In genomic region chr2:128363991-128364390, GRCh38 we compare ENCODE assay signal across 27 cellular contexts. TPM values are rescaled to one million over a fixed set of nuclear protein-coding genes. Genes with fewer than 3 reads are reported as not detected.
DNase-seq lines count a peak whose midpoint lies in the region; ATAC-seq and TF ChIP-seq lines count a peak whose summit lies in the region.
"Had no signal": no experiment of that assay in that cellular context is flagged by ENCODE, and none has a peak within 500 bp of the region (broad histone marks: within the 10 kb centered on the region; RNA-seq: fewer than 3 reads in every experiment).

No MANE protein-coding gene starts in this region.

- no peak for TF ChIP-seq POLR2A in tibial nerve (IDR thresholded peaks at IDR 0.05)

- no peaks in the 10 kb centered on the region for H4K20me1 ChIP-seq in GM23338 (replicated peaks; ENCODE audit: insufficient read depth)
- H4K20me1 ChIP-seq: BLaER1 treated with 17β-estradiol and CSF1 and Interleukin-3, amounts not matched to agents 10 nM and 100 nM had no signal

- H3K27me3 ChIP-seq in GM23338 (ENCODE audit: insufficient read depth) (no peaks in the 10 kb centered on the region), tibial nerve (no peaks in the 10 kb centered on the region)
- H3K27me3 ChIP-seq: BLaER1 treated with 17β-estradiol and CSF1 and Interleukin-3, amounts not matched to agents 10 nM and 100 nM; MG63; right atrium auricular region; testis had no signal

- H3K4me2 ChIP-seq in GM23338: 0 out of 2 replicates have a peak overlapping the region, but pooled peaks have one; percentile 43
- H3K4me2 ChIP-seq: BLaER1 treated with 17β-estradiol and CSF1 and Interleukin-3, amounts not matched to agents 10 nM and 100 nM had no signal

- H3K27ac Mint-ChIP-seq in GM23338 (no peak overlapping the region), osteocyte (ENCODE audit: unreplicated experiment) (peak overlapping the region; percentile 88)
- H3K27ac Mint-ChIP-seq: activated naive CD4-positive, alpha-beta T cell treated with anti-CD3 and anti-CD28 coated beads for 36 hours; activated T-cell treated with anti-CD3 and anti-CD28 coated beads, Interleukin-2, amount 50 U/mL, for 24 hours; IgD-negative memory B cell; stimulated activated naive B cell treated with anti-CD40 and anti-IgM and Interleukin-4, amounts not matched to agents 10 μg/mL and 1 μg/mL and 100 μg/mL, for 72 hours had no signal

- H3K9me3 Mint-ChIP-seq in GM23338 (no peaks in the 10 kb centered on the region; the same call in 2 of the 3 replicates), osteocyte (ENCODE audit: unreplicated experiment) (no peaks in the 10 kb centered on the region)
- H3K9me3 Mint-ChIP-seq: activated naive CD4-positive, alpha-beta T cell treated with anti-CD3 and anti-CD28 coated beads for 36 hours; activated T-cell treated with anti-CD3 and anti-CD28 coated beads, Interleukin-2, amount 50 U/mL, for 24 hours; IgD-negative memory B cell; stimulated activated naive B cell treated with anti-CD40 and anti-IgM and Interleukin-4, amounts not matched to agents 10 μg/mL and 1 μg/mL and 100 μg/mL, for 72 hours had no signal

- no peak overlapping the region for H3K4me3 ChIP-seq in GM23338
- no peak overlapping the region for H3K4me3 ChIP-seq in tibial nerve
- H3K4me3 ChIP-seq: BLaER1 treated with 17β-estradiol and CSF1 and Interleukin-3, amounts not matched to agents 10 nM and 100 nM; lower lobe of right lung; MG63; right atrium auricular region; testis had no signal

- H2AFZ ChIP-seq in GM23338: no peak overlapping the region

- H3K4me1 ChIP-seq in GM23338 (ENCODE audit: insufficient read depth): peaks cover 25% of the 10 kb centered on the region
- H3K4me1 ChIP-seq in tibial nerve: peaks cover 0 to 20% (median 7%) of the 10 kb centered on the region in 4 donors
- H3K4me1 ChIP-seq: BLaER1 treated with 17β-estradiol and CSF1 and Interleukin-3, amounts not matched to agents 10 nM and 100 nM had no signal

- no peak for TF ChIP-seq EP300 in tibial nerve (IDR thresholded peaks at IDR 0.05)

- H3K4me1 Mint-ChIP-seq in GM23338 (peaks cover 46% of the 10 kb centered on the region), osteocyte (ENCODE audit: unreplicated experiment) (peaks cover 77% of the 10 kb centered on the region)
- H3K4me1 Mint-ChIP-seq: IgD-negative memory B cell; stimulated activated naive B cell treated with anti-CD40 and anti-IgM and Interleukin-4, amounts not matched to agents 10 μg/mL and 1 μg/mL and 100 μg/mL, for 72 hours had no signal

- no peaks in the 10 kb centered on the region for H3K36me3 Mint-ChIP-seq in GM23338 (ENCODE audit: low read depth)
- H3K36me3 Mint-ChIP-seq in osteocyte (ENCODE audit: unreplicated experiment): no peaks in the 10 kb centered on the region
- H3K36me3 Mint-ChIP-seq: stimulated activated naive B cell treated with anti-CD40 and anti-IgM and Interleukin-4, amounts not matched to agents 10 μg/mL and 1 μg/mL and 100 μg/mL, for 72 hours had no signal

- H3K9me3 ChIP-seq in tibial nerve: no peaks in the 10 kb centered on the region
- H3K9me3 ChIP-seq: BLaER1 treated with 17β-estradiol and CSF1 and Interleukin-3, amounts not matched to agents 10 nM and 100 nM; lower lobe of right lung; MG63; right atrium auricular region; testis had no signal

- H3K36me3 ChIP-seq in GM23338 (ENCODE audit: insufficient read depth) (no peaks in the 10 kb centered on the region), tibial nerve (no peaks in the 10 kb centered on the region)
- H3K36me3 ChIP-seq: BLaER1 treated with 17β-estradiol and CSF1 and Interleukin-3, amounts not matched to agents 10 nM and 100 nM; lower lobe of right lung; MG63; right atrium auricular region had no signal

- H3K27ac ChIP-seq in GM23338 (ENCODE audit: low read depth) (peak overlapping the region; percentile 45; the same call in 1 of the 2 replicates), tibial nerve (peak overlapping the region in 1 of 4 donors; percentile 10)
- H3K27ac ChIP-seq: BLaER1 treated with 17β-estradiol and CSF1 and Interleukin-3, amounts not matched to agents 10 nM and 100 nM; right atrium auricular region; testis had no signal

- WGBS in tibial nerve, 2 donors: 73% methylated on average over 9 to 10 of the region's 10 CpGs

- no peak for ATAC-seq in GM23338
- ATAC-seq: HCT116; lower lobe of right lung; Panc1; stimulated activated naive B cell treated with anti-CD40 and anti-IgM and Interleukin-4, amounts not matched to agents 10 μg/mL and 1 μg/mL and 100 μg/mL, for 72 hours had no signal

- no peaks in the 10 kb centered on the region for H3K79me2 ChIP-seq in GM23338 (replicated peaks; ENCODE audit: insufficient read depth)

- 0 out of 2 replicates have a peak, but pooled peaks cover 7% of the 10 kb centered on the region for H3F3A ChIP-seq in GM23338 (replicated peaks; ENCODE audit: low read depth)

- H3K9me2 ChIP-seq in GM23338 (ENCODE audit: insufficient read depth): peaks cover 7% of the 10 kb centered on the region; the same call in 1 of the 2 replicates

- H3K4me3 Mint-ChIP-seq in GM23338 (no peak overlapping the region; the same call in 2 of the 3 replicates), osteocyte (ENCODE audit: unreplicated experiment) (no peak overlapping the region)
- H3K4me3 Mint-ChIP-seq: activated naive CD4-positive, alpha-beta T cell treated with anti-CD3 and anti-CD28 coated beads for 36 hours; activated T-cell treated with anti-CD3 and anti-CD28 coated beads, Interleukin-2, amount 50 U/mL, for 24 hours; IgD-negative memory B cell; stimulated activated naive B cell treated with anti-CD40 and anti-IgM and Interleukin-4, amounts not matched to agents 10 μg/mL and 1 μg/mL and 100 μg/mL, for 72 hours had no signal

- TF ChIP-seq CTCF in GM23338 (conservative IDR thresholded peaks at IDR 0.05; ENCODE audit: low read depth in 2 of 2) (no peak), osteocyte (IDR thresholded peaks at IDR 0.05) (no peak), tibial nerve (IDR thresholded peaks at IDR 0.05) (no peak)

- H3K27me3 Mint-ChIP-seq in GM23338 (ENCODE audit: insufficient read depth, low read depth, poor library complexity) (peaks cover 16% of the 10 kb centered on the region), osteocyte (ENCODE audit: unreplicated experiment) (no peaks in the 10 kb centered on the region)
- H3K27me3 Mint-ChIP-seq: activated T-cell treated with anti-CD3 and anti-CD28 coated beads, Interleukin-2, amount 50 U/mL, for 24 hours; IgD-negative memory B cell; stimulated activated naive B cell treated with anti-CD40 and anti-IgM and Interleukin-4, amounts not matched to agents 10 μg/mL and 1 μg/mL and 100 μg/mL, for 72 hours had no signal

- DNase-seq in GM23338 (ENCODE audit: low spot score) (peak; percentile 24), RPMI7951 (ENCODE audit: low read depth) (peak; percentile 16), islet precursor cell (peak; percentile 83), osteocyte (ENCODE audit: extremely low spot score, unreplicated experiment) (no peak), COR-L47 (lab: John Stamatoyannopoulos, UW) (no peak), tibial nerve (ENCODE audit: low spot score in 2 of 2) (no peak), mucosa of gallbladder (ENCODE audit: low spot score) (no peak)
- no peak for DNase-seq in activated T-cell treated with anti-CD3 and anti-CD28 coated beads, Interleukin-2, amount 50 U/mL, for 1 hour
- DNase-seq: activated CD8-positive, alpha-beta memory T cell treated with anti-CD3 and anti-CD28 coated beads for 24 hours; activated naive CD4-positive, alpha-beta T cell treated with anti-CD3 and anti-CD28 coated beads for 36 hours; activated T-cell treated with anti-CD3 and anti-CD28 coated beads, Interleukin-2, amount 50 U/mL, for 24 hours; cortex of kidney; DMS79 treated with DMSO at 0.1 percent for 48 hours; lower lobe of right lung; MG63; NCI-H1436 treated with DMSO at 0.1 percent for 48 hours; NCI-H510A treated with DMSO at 0.1 percent for 48 hours; NK-92 treated with Interleukin-12 subunit alpha and Interleukin-12 subunit beta, amount 100 ng/mL, for 24 hours; stimulated activated CD4-positive, alpha-beta T cell treated with anti-CD3 and anti-CD28 coated beads, Interleukin-12 subunit alpha, Interleukin-12 subunit beta, amount 100 ng/mL, for 4 hours; stimulated activated CD4-positive, alpha-beta T cell treated with anti-CD3 and anti-CD28 coated beads, Interleukin-4, amount 100 ng/mL, for 24 hours; stimulated activated naive B cell treated with anti-CD40 and anti-IgM and Interleukin-4, amounts not matched to agents 10 μg/mL and 1 μg/mL and 100 μg/mL, for 72 hours; testis had no signal

TF ChIP-seq in GM23338, 12 proteins besides CTCF, POLR2A, EP300 and RAD21:
- TF ChIP-seq EZH2 (IDR thresholded peaks at IDR 0.05; ENCODE audit: low read depth, unreplicated experiment): no peak
- TF ChIP-seq POLR2AphosphoS5 (IDR thresholded peaks at IDR 0.05; ENCODE audit: low read depth): no peak
- TF ChIP-seq JUNB (IDR thresholded peaks at IDR 0.05; ENCODE audit: unreplicated experiment): no peak
- TF ChIP-seq REST (IDR thresholded peaks at IDR 0.05; ENCODE audit: unreplicated experiment): no peak

RNA-seq across cellular contexts. Expression of gene HS6ST1, which starts 45.3 kb away (rescaled TPM):
- 76.4 and 106 TPM in 2 replicates for total RNA-seq in GM23338 (2014; rRNA removed; shearing (Covaris generic))
- 21.1 and 22.5 TPM in 2 replicates for polyA plus RNA-seq in GM23338 (2016; fragmentation: Nextera tagmentation; extraction: Ambion mirVana)
- total RNA-seq in RPMI7951 (2014; rRNA removed; shearing (Covaris generic)): 2.9 and 4.6 TPM in 2 replicates
- total RNA-seq in osteocyte (42.6 and 43.0 TPM in 2 replicates), tibial nerve (10 to 100 TPM; 21.6 to 51.6 (median 39.3) TPM), mucosa of gallbladder (90.1 TPM)

Comparison
In these comparisons a context has a peak if more than half of its experiments do, and no peak if none do; other contexts are left out.
1. DNase-seq: peak in GM23338 (single experiment), RPMI7951 (single experiment) and islet precursor cell (single experiment); none in osteocyte (single experiment), COR-L47 (single experiment), tibial nerve (0 of 2), mucosa of gallbladder (single experiment) and activated T-cell treated with anti-CD3 and anti-CD28 coated beads, Interleukin-2, amount 50 U/mL, for 1 hour (single experiment).